ENCODE assay signal across 8 cellular contexts in the genomic region with DNA sequence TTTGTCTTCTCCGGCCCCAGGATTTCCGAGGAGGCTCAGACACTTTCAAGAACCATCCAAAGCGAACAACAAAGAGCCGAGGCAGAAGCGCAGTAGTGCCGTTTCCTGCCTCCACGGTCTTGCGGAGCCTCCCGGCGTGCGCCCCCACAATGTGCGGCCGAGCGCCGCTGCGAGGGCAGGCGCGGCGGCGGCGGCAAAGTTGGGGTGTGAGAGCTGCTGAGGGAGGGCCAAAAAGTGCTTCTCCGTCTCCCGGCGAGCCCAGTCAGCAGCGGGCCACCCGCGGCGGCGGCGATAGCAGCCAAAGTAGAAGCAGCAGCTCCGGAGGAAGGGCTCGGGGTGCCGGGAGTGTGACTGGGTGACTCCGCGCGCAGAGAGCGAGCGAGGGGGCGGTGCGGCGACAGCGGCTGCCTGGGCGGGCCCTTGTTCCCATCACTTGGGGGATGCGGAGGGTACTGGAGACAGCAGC.
DNase-seq lines count a peak whose midpoint lies in the region; ATAC-seq and TF ChIP-seq lines count a peak whose summit lies in the region.

No MANE protein-coding gene starts in this region.

- H3K4ac ChIP-seq in mesenchymal stem cell (ENCODE audit: low read depth in 1 of 2, low read length in 2 of 2) = peak overlapping the region in 1 of 2 experiments; percentile 9

- H3K4me2 ChIP-seq in mesenchymal stem cell (ENCODE audit: low read length, poor library complexity, severe bottlenecking) = peak overlapping the region; percentile 73

- WGBS in mesenchymal stem cell = 0% methylated on average over 35 of the region's 44 CpGs
- WGBS in tibial nerve, 2 donors = 1% methylated on average over 29 to 43 of the region's 44 CpGs

- H2AK5ac ChIP-seq in mesenchymal stem cell (ENCODE audit: low read length, severe bottlenecking) = no peak overlapping the region

- H3K9me3 ChIP-seq in ES-I3 (ENCODE audit: control insufficient read depth, insufficient read depth, low read length) = no peaks in the 10 kb centered on the region
- H3K9me3 ChIP-seq in SJSA1 (replicated peaks) = no peaks in the 10 kb centered on the region
- H3K9me3 ChIP-seq in mesenchymal stem cell (ENCODE audit: control insufficient read depth, low read length) = no peaks in the 10 kb centered on the region
- no peaks in the 10 kb centered on the region for H3K9me3 ChIP-seq in tibial nerve

- peak in 1 of 2 donors; percentile 17 for TF ChIP-seq EP300 in tibial nerve (IDR thresholded peaks at IDR 0.05)

- peak overlapping the region; percentile 55 to 89 for H3K18ac ChIP-seq in mesenchymal stem cell (ENCODE audit: low read depth in 1 of 2, low read length in 2 of 2)

- peak overlapping the region; percentile 30 for H2BK15ac ChIP-seq in mesenchymal stem cell (ENCODE audit: low read depth, poor library complexity, severe bottlenecking)

- no peak for TF ChIP-seq POLR2A in tibial nerve (IDR thresholded peaks at IDR 0.05)

- peak overlapping the region in 1 of 2 experiments; percentile 90 for H2BK12ac ChIP-seq in mesenchymal stem cell (ENCODE audit: low read length in 2 of 2)

- ATAC-seq in HG02623 (IDR thresholded peaks at IDR 0.05; ENCODE audit: unreplicated experiment) = peak; percentile 37

- no peak overlapping the region for H2BK5ac ChIP-seq in mesenchymal stem cell (ENCODE audit: low read depth, low read length, poor library complexity, severe bottlenecking)

- TF ChIP-seq CTCF in tibial nerve (IDR thresholded peaks at IDR 0.05) = no peak

- peaks cover 6% of the 10 kb centered on the region for H3K79me1 ChIP-seq in mesenchymal stem cell (replicated peaks; ENCODE audit: low read length, poor library complexity, severe bottlenecking)

- H4K8ac ChIP-seq in mesenchymal stem cell (ENCODE audit: low read length) = no peak overlapping the region

- DNase-seq in SJSA1 (ENCODE audit: low read depth in 1 of 2, low spot score in 2 of 2) = peak; percentile 64 to 69
- DNase-seq in epithelial cell of prostate (ENCODE audit: low read depth, low spot score) = no peak
- DNase-seq in mesenchymal stem cell = peak; percentile 77
- peak in 1 of 2 donors; percentile 23 for DNase-seq in tibial nerve (ENCODE audit: low spot score in 2 of 2)
- DNase-seq in T-helper 9 cell = no peak
- no peak for DNase-seq in GDM1 (lab: John Stamatoyannopoulos, UW)

- H4K91ac ChIP-seq in mesenchymal stem cell (ENCODE audit: low read length) = peak overlapping the region; percentile 45

- H3K4me1 ChIP-seq in ES-I3 (ENCODE audit: insufficient read depth, low read length) (peaks cover 8% of the 10 kb centered on the region), SJSA1 (replicated peaks) (peaks cover 17% of the 10 kb centered on the region), mesenchymal stem cell (ENCODE audit: control insufficient read depth, insufficient read depth, low read depth, low read length) (no peaks in the 10 kb centered on the region), tibial nerve (peaks cover 0 to 46% (median 2%) of the 10 kb centered on the region in 4 donors)

- H3K4me3 ChIP-seq in SJSA1 (peak overlapping the region; percentile 81), mesenchymal stem cell (ENCODE audit: insufficient read depth in 1 of 2, low read depth in 1 of 2, low read length in 2 of 2) (peak overlapping the region; percentile 82 to 96), tibial nerve (peak overlapping the region; percentile 50 to 94 (median 74))

- H3K9ac ChIP-seq in ES-I3 (ENCODE audit: low read depth, low read length) (peak overlapping the region; percentile 81), mesenchymal stem cell (ENCODE audit: low read length) (peak overlapping the region; percentile 97)

- H3K23ac ChIP-seq in mesenchymal stem cell (ENCODE audit: low read length in 2 of 2) = peak overlapping the region in 1 of 2 experiments; percentile 74

- H3K27me3 ChIP-seq in SJSA1 (replicated peaks) (no peaks in the 10 kb centered on the region), mesenchymal stem cell (ENCODE audit: control insufficient read depth in 1 of 2, insufficient read depth in 1 of 2, low read length in 2 of 2) (no peaks in the 10 kb centered on the region), tibial nerve (no peaks in the 10 kb centered on the region)

- H3K27ac ChIP-seq in SJSA1 (peak overlapping the region; percentile 96), epithelial cell of prostate (peak overlapping the region; percentile 80), mesenchymal stem cell (ENCODE audit: low read length, poor library complexity, severe bottlenecking) (peak overlapping the region; percentile 63), tibial nerve (peak overlapping the region; percentile 40 to 92 (median 82))

- peak overlapping the region; percentile 93 for H2AFZ ChIP-seq in mesenchymal stem cell (ENCODE audit: low read depth, low read length)

- peak overlapping the region; percentile 6 for H2BK120ac ChIP-seq in mesenchymal stem cell (ENCODE audit: low read depth, low read length)

- H3K14ac ChIP-seq in mesenchymal stem cell (ENCODE audit: low read length in 2 of 2) = peak overlapping the region in 1 of 2 experiments; percentile 68

- no peaks in the 10 kb centered on the region for H3K36me3 ChIP-seq in ES-I3 (ENCODE audit: insufficient read depth, low read length)
- H3K36me3 ChIP-seq in SJSA1 = no peaks in the 10 kb centered on the region; the same call in 1 of the 2 replicates
- no peaks in the 10 kb centered on the region for H3K36me3 ChIP-seq in mesenchymal stem cell (ENCODE audit: control insufficient read depth in 1 of 2, insufficient read depth in 2 of 2, low read depth in 1 of 2, low read length in 2 of 2)
- no peaks in the 10 kb centered on the region for H3K36me3 ChIP-seq in tibial nerve

Comparison
In these comparisons a context has a peak if more than half of its experiments do, and no peak if none do; other contexts are left out.
1. DNase-seq: peak in SJSA1 (2 of 2) and mesenchymal stem cell (single experiment); none in epithelial cell of prostate (single experiment), T-helper 9 cell (single experiment) and GDM1 (single experiment).
2. Peak in every context shown above with its lines, with median percentiles within 50 percentile points of each other: H3K27ac ChIP-seq and H3K4me3 ChIP-seq.